ENCODE assay signal across 19 cellular contexts in the genomic region with DNA sequence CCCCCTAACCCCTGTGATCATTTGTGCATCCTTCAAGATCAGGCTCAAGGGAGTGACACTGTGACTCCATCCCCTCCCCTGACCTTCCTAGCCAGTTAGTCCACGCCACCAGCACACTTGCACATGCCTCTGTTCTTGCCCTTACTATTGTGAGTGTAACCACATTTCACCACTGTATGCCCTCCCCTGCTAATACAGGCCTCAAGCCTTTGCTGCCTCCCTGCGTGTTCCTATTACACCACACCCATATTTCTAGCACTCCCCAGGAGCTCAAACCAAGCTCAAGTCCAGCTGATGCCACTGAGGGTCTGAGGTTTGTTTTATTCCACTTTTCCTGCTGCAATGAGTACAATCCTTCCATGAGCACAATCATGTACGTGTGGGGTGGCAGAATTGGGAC.
DNase-seq lines count a peak whose midpoint lies in the region; FAIRE-seq and TF ChIP-seq lines count a peak whose summit lies in the region.
"Had no signal": no experiment of that assay in that cellular context is flagged by ENCODE, and none has a peak within 500 bp of the region (broad histone marks: within the 10 kb centered on the region; RNA-seq: fewer than 3 reads in every experiment).

No MANE protein-coding gene starts in this region.

- no peak overlapping the region for H3K4me3 ChIP-seq in mesendoderm (ENCODE audit: low read length)
- H3K4me3 ChIP-seq in kidney (ENCODE audit: low read length in 2 of 2): no peak overlapping the region
- H3K4me3 ChIP-seq in mammary epithelial cell (replicated peaks in 1 of 3; ENCODE audit: insufficient read depth in 1 of 3, low read depth in 2 of 3, low read length in 3 of 3): no peak overlapping the region
- H3K4me3 ChIP-seq: BLaER1 had no signal

- WGBS in mesendoderm (ENCODE audit: extremely low coverage, insufficient coverage, low lambda C conversion rate): no CpG with 5 or more reads among the region's 3 CpGs
- 58% methylated on average over 3 of the region's 3 CpGs for WGBS in mammary epithelial cell (ENCODE audit: low coverage, missing lambda C conversion rate)

- FAIRE-seq in kidney (lab: Jason Lieb, UNC): no peak
- FAIRE-seq: G401.6, RCC 7860 had no signal

- H4K8ac ChIP-seq in mesendoderm (ENCODE audit: low read depth, low read length): no peak overlapping the region

- DNase-seq in NCI-H82 (lab: John Stamatoyannopoulos, UW): peak; percentile 30
- DNase-seq in NCI-H82 treated with DMSO at 0.1 percent for 48 hours (lab: John Stamatoyannopoulos, UW; ENCODE audit: unreplicated experiment): no peak
- DNase-seq in amniotic epithelial cell (ENCODE audit: low read depth): peak; percentile 13
- no peak for DNase-seq in mesendoderm
- DNase-seq in islet precursor cell: no peak
- no peak for DNase-seq in inferior parietal cortex (ENCODE audit: extremely low spot score)
- no peak for DNase-seq in kidney
- no peak for DNase-seq in mammary epithelial cell
- DNase-seq: CD8-positive, alpha-beta T cell; DMS79 treated with DMSO at 0.1 percent for 48 hours; H7; NCI-H1417; NCI-H2029; NCI-H2171; NCI-H774; Right ventricle myocardium superior had no signal

- H3K4ac ChIP-seq in mesendoderm (ENCODE audit: low read depth, low read length): no peak overlapping the region

- BruUV-seq in mammary epithelial cell (replicated peaks; lab: Mats Ljungman, UMichigan): no TSS peak

- peak overlapping the region; percentile 51 for H3K56ac ChIP-seq in mesendoderm (ENCODE audit: low read length)

- H3K36me3 ChIP-seq in mesendoderm (ENCODE audit: control insufficient read depth, insufficient read depth, low read length) (no peaks in the 10 kb centered on the region), kidney (ENCODE audit: control insufficient read depth in 1 of 2, insufficient read depth in 2 of 2, low read length in 2 of 2) (no peaks in the 10 kb centered on the region), mammary epithelial cell (ENCODE audit: insufficient read depth, low read length) (no peaks in the 10 kb centered on the region)
- H3K36me3 ChIP-seq: BLaER1 had no signal

- H2BK120ac ChIP-seq in mesendoderm (ENCODE audit: low read depth, low read length): no peak overlapping the region

- intact Hi-C loops in kidney (cut with DNase I) (no loop called here), mammary epithelial cell (cut with micrococcal nuclease) (no loop called here)

- H3K23ac ChIP-seq in mesendoderm (ENCODE audit: low read length): no peak overlapping the region

- dilution Hi-C loops in mammary epithelial cell (cut with HindIII; ENCODE audit: low sequenced_read_pairs): no loop called here

- H2AK5ac ChIP-seq in mesendoderm (ENCODE audit: low read length): peak overlapping the region; percentile 98

- no peaks in the 10 kb centered on the region for H4K20me1 ChIP-seq in mammary epithelial cell (ENCODE audit: insufficient read depth, low read length)
- H4K20me1 ChIP-seq: BLaER1 had no signal

- in situ Hi-C loops in mammary epithelial cell (cut with MboI; ENCODE audit: low sequenced_read_pairs in 2 of 2): no loop called here

- H2BK15ac ChIP-seq in mesendoderm (replicated peaks; ENCODE audit: low read depth): no peak overlapping the region

- no peak overlapping the region for H4K5ac ChIP-seq in mesendoderm (ENCODE audit: low read length)

- CTCF ChIA-PET in mammary epithelial cell (lab: Charles Lee; ENCODE audit: low non-redundant PET): no interaction called here

- H3K9ac ChIP-seq in mesendoderm (ENCODE audit: low read length) (no peak overlapping the region), kidney (ENCODE audit: low read length in 2 of 2) (no peak overlapping the region), mammary epithelial cell (ENCODE audit: insufficient read depth, low read length) (no peak overlapping the region)
- H3K9ac ChIP-seq: BLaER1 had no signal

- H3K9me3 ChIP-seq in kidney (ENCODE audit: control insufficient read depth in 1 of 2, low read length in 2 of 2): no peaks in the 10 kb centered on the region
- H3K9me3 ChIP-seq in mammary epithelial cell (replicated peaks; ENCODE audit: insufficient read depth, low read length): no peaks in the 10 kb centered on the region
- H3K9me3 ChIP-seq: BLaER1 had no signal

- peaks cover 8% of the 10 kb centered on the region for H3K4me1 ChIP-seq in mesendoderm (ENCODE audit: control insufficient read depth, low read depth, low read length)
- H3K4me1 ChIP-seq in kidney (ENCODE audit: control insufficient read depth in 1 of 2, insufficient read depth in 1 of 2, low read depth in 1 of 2, low read length in 2 of 2): no peaks in the 10 kb centered on the region
- no peaks in the 10 kb centered on the region for H3K4me1 ChIP-seq in mammary epithelial cell (ENCODE audit: insufficient read depth, low read length)
- H3K4me1 ChIP-seq: BLaER1 had no signal

- H3K79me2 ChIP-seq in mesendoderm (ENCODE audit: control insufficient read depth, insufficient read depth, low read length) (no peaks in the 10 kb centered on the region), mammary epithelial cell (ENCODE audit: insufficient read depth, low read length) (no peaks in the 10 kb centered on the region)

- H3K27me3 ChIP-seq in mesendoderm (ENCODE audit: insufficient read depth, low read length, poor library complexity) (no peaks in the 10 kb centered on the region), mammary epithelial cell (ENCODE audit: insufficient read depth, low read length) (no peaks in the 10 kb centered on the region)
- H3K27me3 ChIP-seq: BLaER1 had no signal

- peak overlapping the region; percentile 34 for H2BK5ac ChIP-seq in mesendoderm (ENCODE audit: low read length)

- H3K4me2 ChIP-seq in mesendoderm (ENCODE audit: low read length): no peak overlapping the region
- no peak overlapping the region for H3K4me2 ChIP-seq in mammary epithelial cell (ENCODE audit: insufficient read depth, low read depth, low read length)
- H3K4me2 ChIP-seq: BLaER1 had no signal

- no peak overlapping the region for H3K18ac ChIP-seq in mesendoderm (ENCODE audit: low read length)

- H3K27ac ChIP-seq in mesendoderm (ENCODE audit: low read depth, low read length): no peak overlapping the region
- H3K27ac ChIP-seq in kidney (ENCODE audit: low read depth in 2 of 2, low read length in 2 of 2): no peak overlapping the region
- no peak overlapping the region for H3K27ac ChIP-seq in mammary epithelial cell (ENCODE audit: insufficient read depth, low read depth, low read length)
- H3K27ac ChIP-seq: BLaER1 had no signal

- no peak overlapping the region for H2AFZ ChIP-seq in mammary epithelial cell (ENCODE audit: low read depth, low read length)

- H3K79me1 ChIP-seq in mesendoderm (ENCODE audit: low read length): no peaks in the 10 kb centered on the region

- TF ChIP-seq CTCF in kidney (IDR thresholded peaks at IDR 0.05; ENCODE audit: borderline replicate concordance, extremely low read depth, insufficient read depth) (no peak), mammary epithelial cell (conservative IDR thresholded peaks at IDR 0.05 in 1 of 2, IDR thresholded peaks at IDR 0.05 in 1 of 2; ENCODE audit: extremely low read depth in 1 of 2, insufficient read depth in 1 of 2, low read depth in 1 of 2, low read length in 2 of 2) (no peak)

Comparison
In these comparisons a context has a peak if more than half of its experiments do, and no peak if none do; other contexts are left out.
1. DNase-seq: peak in NCI-H82 (single experiment) and amniotic epithelial cell (single experiment); none in NCI-H82 treated with DMSO at 0.1 percent for 48 hours (single experiment), mesendoderm (single experiment), islet precursor cell (single experiment), inferior parietal cortex (single experiment), kidney (single experiment) and mammary epithelial cell (single experiment).